ENCODE assay signal across 9 cellular contexts in the genomic region with DNA sequence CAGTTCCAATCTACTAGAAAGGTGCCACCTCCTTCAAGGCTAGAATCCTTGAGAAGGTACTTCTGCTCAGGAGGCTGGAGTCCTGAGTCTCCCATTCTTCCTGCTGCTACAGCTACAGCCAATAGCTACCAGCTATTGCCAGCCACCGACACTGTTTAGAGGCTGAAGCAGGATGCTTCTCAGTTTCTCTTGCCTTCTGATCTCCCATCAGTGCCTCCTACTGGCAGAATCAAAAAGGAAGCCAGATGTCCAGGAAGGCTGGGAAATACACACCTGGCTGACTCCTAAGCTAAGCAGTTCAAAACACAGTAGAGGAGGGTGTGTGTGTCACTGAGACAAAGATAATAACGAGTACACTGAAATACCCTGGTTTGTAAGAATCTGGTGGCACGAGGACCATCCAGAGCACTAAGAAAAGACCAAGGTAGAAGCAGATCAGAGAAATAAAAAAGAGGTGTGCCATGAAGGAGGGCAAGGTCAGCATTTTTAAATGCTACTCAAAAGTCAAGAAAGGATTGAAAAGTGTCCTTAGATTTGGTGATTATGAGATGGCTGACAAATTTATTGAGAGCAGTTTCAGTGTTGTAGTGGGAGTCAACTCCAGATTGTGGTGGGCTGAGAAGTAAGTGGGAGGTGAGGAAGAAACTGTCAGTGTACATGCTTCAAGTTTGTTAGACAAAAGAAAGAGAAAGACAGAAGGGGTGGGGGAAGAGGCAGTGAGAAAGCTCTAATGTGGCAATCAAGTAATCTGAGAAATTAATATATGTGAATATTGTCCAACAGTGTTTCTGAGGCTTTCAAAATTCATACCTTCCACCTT. TPM values are rescaled to one million over a fixed set of nuclear protein-coding genes. Genes with fewer than 3 reads are reported as not detected.
DNase-seq lines count a peak whose midpoint lies in the region; ATAC-seq and TF ChIP-seq lines count a peak whose summit lies in the region.
"Had no signal": no experiment of that assay in that cellular context is flagged by ENCODE, and none has a peak within 500 bp of the region (broad histone marks: within the 10 kb centered on the region; RNA-seq: fewer than 3 reads in every experiment).

No MANE protein-coding gene starts in this region.

- no peak for ATAC-seq in HG02870 (IDR thresholded peaks at IDR 0.05; ENCODE audit: unreplicated experiment)
- no peak for ATAC-seq in HG02610 (IDR thresholded peaks at IDR 0.05; ENCODE audit: unreplicated experiment)
- ATAC-seq: Right ventricle myocardium inferior had no signal

- H3K9me3 Mint-ChIP-seq in stimulated activated naive CD8-positive, alpha-beta T cell treated with anti-CD3 and anti-CD28 coated beads, Interleukin-15, Interleukin-2, amounts not matched to agents 100 ng/mL and 50 ng/mL, for 24 hours = no peaks in the 10 kb centered on the region

- peak; percentile 63 for DNase-seq in activated effector memory CD4-positive, alpha-beta T cell treated with anti-CD3 and anti-CD28 coated beads, Interleukin-2, amount 50 U/mL, for 16 hours
- no peak for DNase-seq in activated effector memory CD4-positive, alpha-beta T cell treated with Interleukin-2 at 50 U/mL for 16 hours
- DNase-seq in OCI-LY7 (ENCODE audit: low spot score) = peak; percentile 76
- DNase-seq in erythroblast (lab: John Stamatoyannopoulos, UW) = peak; percentile 20 to 31
- no peak for DNase-seq in anterior cingulate cortex (lab: John Stamatoyannopoulos, UW)

- peak overlapping the region; percentile 33; the same call in 1 of the 2 replicates for H2AFZ ChIP-seq in OCI-LY7 (ENCODE audit: low read length)

- no peaks in the 10 kb centered on the region for H3K9me3 ChIP-seq in OCI-LY7 (ENCODE audit: low read length)

- peak overlapping the region; percentile 9 for H3K27ac Mint-ChIP-seq in stimulated activated naive CD8-positive, alpha-beta T cell treated with anti-CD3 and anti-CD28 coated beads, Interleukin-15, Interleukin-2, amounts not matched to agents 100 ng/mL and 50 ng/mL, for 24 hours

- H3K36me3 ChIP-seq in OCI-LY7 (ENCODE audit: insufficient read depth, low read length) = peaks cover 4% of the 10 kb centered on the region

- H3K4me2 ChIP-seq in OCI-LY7 (ENCODE audit: low read length) = peak overlapping the region; percentile 91

- H3K36me3 Mint-ChIP-seq in stimulated activated naive CD8-positive, alpha-beta T cell treated with anti-CD3 and anti-CD28 coated beads, Interleukin-15, Interleukin-2, amounts not matched to agents 100 ng/mL and 50 ng/mL, for 24 hours (ENCODE audit: low read depth) = peaks cover 3% of the 10 kb centered on the region

- H3K79me2 ChIP-seq in OCI-LY7 (ENCODE audit: insufficient read depth, low read depth, low read length) = peaks cover 26% of the 10 kb centered on the region

- peak; percentile 87 for TF ChIP-seq CTCF in OCI-LY7 (conservative IDR thresholded peaks at IDR 0.05; ENCODE audit: low read length)

- CTCF ChIA-PET in OCI-LY7 (lab: Charles Lee; ENCODE audit: unreplicated experiment) = interaction anchor here (0.7 to 3.8 kb wide), 6 partner anchors 15 to 100 kb away, joined by 3 to 23 read pairs (median 4); no protein-coding TSS in a partner anchor

- POLR2A ChIA-PET in OCI-LY7 (lab: Charles Lee) = interaction anchor here (0.6 to 7.6 kb wide), 13 partner anchors 8 to 1148 kb away, joined by 3 to 203 read pairs (median 4); partner anchors contain the start of genes BRD2, HLA-DMB and LSM2

- H3K4me1 ChIP-seq in OCI-LY7 (ENCODE audit: insufficient read depth, low read length, poor library complexity, severe bottlenecking) = peaks cover 50% of the 10 kb centered on the region

- intact Hi-C loops in OCI-LY7 (cut with micrococcal nuclease; ENCODE audit: unreplicated experiment) = no loop called here

- H4K20me1 ChIP-seq in OCI-LY7 (ENCODE audit: insufficient read depth, low read length) = no peaks in the 10 kb centered on the region

- peak overlapping the region; percentile 31 for H3K4me3 Mint-ChIP-seq in stimulated activated naive CD8-positive, alpha-beta T cell treated with anti-CD3 and anti-CD28 coated beads, Interleukin-15, Interleukin-2, amounts not matched to agents 100 ng/mL and 50 ng/mL, for 24 hours

- peaks cover 49% of the 10 kb centered on the region for H3K4me1 Mint-ChIP-seq in stimulated activated naive CD8-positive, alpha-beta T cell treated with anti-CD3 and anti-CD28 coated beads, Interleukin-15, Interleukin-2, amounts not matched to agents 100 ng/mL and 50 ng/mL, for 24 hours (ENCODE audit: low read depth)

- H3K27ac ChIP-seq in OCI-LY7 (ENCODE audit: low read depth, low read length, poor library complexity, severe bottlenecking) = peak overlapping the region; percentile 74

- TF ChIP-seq POLR2A in erythroblast (IDR thresholded peaks at IDR 0.05; ENCODE audit: low read length) = no peak

- no TSS peak for BruUV-seq in OCI-LY7 (replicated peaks; lab: Mats Ljungman, UMichigan)

- peak overlapping the region; percentile 27 for H3K4me3 ChIP-seq in OCI-LY7 (ENCODE audit: low read depth, low read length, poor library complexity, severe bottlenecking)

- no peaks in the 10 kb centered on the region for H3K9me2 ChIP-seq in OCI-LY7 (ENCODE audit: insufficient read depth, low read length)

- H3K27me3 Mint-ChIP-seq in stimulated activated naive CD8-positive, alpha-beta T cell treated with anti-CD3 and anti-CD28 coated beads, Interleukin-15, Interleukin-2, amounts not matched to agents 100 ng/mL and 50 ng/mL, for 24 hours = no peaks in the 10 kb centered on the region

RNA-seq across cellular contexts. Expression of gene HLA-DMA, which starts 2.3 kb away (rescaled TPM):
- total RNA-seq in OCI-LY7 (2014; rRNA removed; shearing (Covaris generic)) = 175 and 207 TPM in 2 replicates
- total RNA-seq in OCI-LY7 (2022) = 140 TPM in 2 replicates

RNA-seq across cellular contexts. Expression of gene BRD2, which starts 13.2 kb away (rescaled TPM):
- 236 and 237 TPM in 2 replicates for total RNA-seq in OCI-LY7 (2014; rRNA removed; shearing (Covaris generic))
- 326 and 361 TPM in 2 replicates for total RNA-seq in OCI-LY7 (2022)

RNA-seq across cellular contexts. Expression of gene HLA-DMB, which starts 14.4 kb away (rescaled TPM):
- total RNA-seq in OCI-LY7 (2014; rRNA removed; shearing (Covaris generic)) = 85.1 and 98.0 TPM in 2 replicates
- total RNA-seq in OCI-LY7 (2022) = 77.0 and 78.5 TPM in 2 replicates

RNA-seq across cellular contexts. Expression of gene HLA-DOA, which starts 54.2 kb away (rescaled TPM):
- 60.3 and 78.3 TPM in 2 replicates for total RNA-seq in OCI-LY7 (2014; rRNA removed; shearing (Covaris generic))
- total RNA-seq in OCI-LY7 (2022) = 55.0 and 65.4 TPM in 2 replicates

Comparison
In these comparisons a context has a peak if more than half of its experiments do, and no peak if none do; other contexts are left out.
1. DNase-seq: peak in activated effector memory CD4-positive, alpha-beta T cell treated with anti-CD3 and anti-CD28 coated beads, Interleukin-2, amount 50 U/mL, for 16 hours (single experiment), OCI-LY7 (single experiment) and erythroblast (2 of 2); none in activated effector memory CD4-positive, alpha-beta T cell treated with Interleukin-2 at 50 U/mL for 16 hours (single experiment) and anterior cingulate cortex (0 of 58).